Comparison of ENCODE assay signal across 1 cellular context in genomic region chr6:49939993-49940498, GRCh38.
TF ChIP-seq lines count a peak whose summit lies in the region.

No MANE protein-coding gene starts in this region.

TF ChIP-seq in GM23338, 12 proteins besides CTCF, POLR2A, EP300 and RAD21:
- TF ChIP-seq EZH2 (IDR thresholded peaks at IDR 0.05; ENCODE audit: low read depth, unreplicated experiment) (no peak), EZH2phosphoT487 (IDR thresholded peaks at IDR 0.05; ENCODE audit: unreplicated experiment) (no peak), NANOG (IDR thresholded peaks at IDR 0.05; ENCODE audit: borderline replicate concordance) (no peak), ETS1 (IDR thresholded peaks at IDR 0.05) (no peak), POLR2AphosphoS5 (IDR thresholded peaks at IDR 0.05; ENCODE audit: low read depth) (no peak), ZNF331 (CRISPR knock-in tag; IDR thresholded peaks at IDR 0.05; ENCODE audit: low read depth) (no peak), JUNB (IDR thresholded peaks at IDR 0.05; ENCODE audit: unreplicated experiment) (no peak), CREB1 (CRISPR knock-in tag; IDR thresholded peaks at IDR 0.05; ENCODE audit: low read depth) (no peak), STAT1 (IDR thresholded peaks at IDR 0.05; ENCODE audit: unreplicated experiment) (no peak), ZNF462 (CRISPR knock-in tag; IDR thresholded peaks at IDR 0.05) (no peak), ZNF114 (CRISPR knock-in tag; IDR thresholded peaks at IDR 0.05) (no peak)
- TF ChIP-seq, protein P1, sequence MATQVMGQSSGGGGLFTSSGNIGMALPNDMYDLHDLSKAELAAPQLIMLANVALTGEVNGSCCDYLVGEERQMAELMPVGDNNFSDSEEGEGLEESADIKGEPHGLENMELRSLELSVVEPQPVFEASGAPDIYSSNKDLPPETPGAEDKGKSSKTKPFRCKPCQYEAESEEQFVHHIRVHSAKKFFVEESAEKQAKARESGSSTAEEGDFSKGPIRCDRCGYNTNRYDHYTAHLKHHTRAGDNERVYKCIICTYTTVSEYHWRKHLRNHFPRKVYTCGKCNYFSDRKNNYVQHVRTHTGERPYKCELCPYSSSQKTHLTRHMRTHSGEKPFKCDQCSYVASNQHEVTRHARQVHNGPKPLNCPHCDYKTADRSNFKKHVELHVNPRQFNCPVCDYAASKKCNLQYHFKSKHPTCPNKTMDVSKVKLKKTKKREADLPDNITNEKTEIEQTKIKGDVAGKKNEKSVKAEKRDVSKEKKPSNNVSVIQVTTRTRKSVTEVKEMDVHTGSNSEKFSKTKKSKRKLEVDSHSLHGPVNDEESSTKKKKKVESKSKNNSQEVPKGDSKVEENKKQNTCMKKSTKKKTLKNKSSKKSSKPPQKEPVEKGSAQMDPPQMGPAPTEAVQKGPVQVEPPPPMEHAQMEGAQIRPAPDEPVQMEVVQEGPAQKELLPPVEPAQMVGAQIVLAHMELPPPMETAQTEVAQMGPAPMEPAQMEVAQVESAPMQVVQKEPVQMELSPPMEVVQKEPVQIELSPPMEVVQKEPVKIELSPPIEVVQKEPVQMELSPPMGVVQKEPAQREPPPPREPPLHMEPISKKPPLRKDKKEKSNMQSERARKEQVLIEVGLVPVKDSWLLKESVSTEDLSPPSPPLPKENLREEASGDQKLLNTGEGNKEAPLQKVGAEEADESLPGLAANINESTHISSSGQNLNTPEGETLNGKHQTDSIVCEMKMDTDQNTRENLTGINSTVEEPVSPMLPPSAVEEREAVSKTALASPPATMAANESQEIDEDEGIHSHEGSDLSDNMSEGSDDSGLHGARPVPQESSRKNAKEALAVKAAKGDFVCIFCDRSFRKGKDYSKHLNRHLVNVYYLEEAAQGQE (IDR thresholded peaks at IDR 0.05; ENCODE audit: unreplicated experiment) = no peak
